ENCODE assay signal across 8 cellular contexts in the genomic region with DNA sequence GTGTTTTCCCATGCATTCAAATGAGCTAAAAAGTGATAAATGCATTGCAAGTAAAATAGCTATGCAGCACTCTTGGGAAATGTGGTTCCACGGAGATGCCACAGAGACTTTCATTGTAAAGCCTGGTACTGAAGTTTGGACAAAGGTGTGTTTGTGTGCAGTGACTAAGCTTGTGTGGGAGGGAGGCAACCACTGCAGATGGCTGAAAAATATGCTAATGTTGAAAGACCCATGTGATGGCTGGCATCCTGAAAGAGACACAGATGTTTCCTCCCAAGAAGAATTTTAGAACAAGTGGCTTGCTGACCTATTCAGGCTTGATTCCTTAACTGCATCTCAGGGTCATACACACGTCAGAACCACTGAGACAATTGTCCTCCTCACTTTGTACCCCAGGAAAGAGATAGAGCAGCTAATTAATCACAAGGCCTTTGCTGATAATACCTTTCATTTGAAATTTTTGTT.
A peak's percentile ranks its signal among the peaks of the same experiment; 100 is the strongest.
DNase-seq lines count a peak whose midpoint lies in the region; ATAC-seq and TF ChIP-seq lines count a peak whose summit lies in the region.

No MANE protein-coding gene starts in this region.

- H3K27me3 ChIP-seq in SJCRH30 (no peaks in the 10 kb centered on the region), upper lobe of right lung (no peaks in the 10 kb centered on the region)

- H3K4me1 ChIP-seq in SJCRH30: peaks cover 24% of the 10 kb centered on the region
- no peaks in the 10 kb centered on the region for H3K4me1 ChIP-seq in upper lobe of right lung

- H3K4me3 Mint-ChIP-seq in effector memory CD8-positive, alpha-beta T cell: no peak overlapping the region

- no peaks in the 10 kb centered on the region for H3K36me3 ChIP-seq in SJCRH30
- H3K36me3 ChIP-seq in upper lobe of right lung: no peaks in the 10 kb centered on the region

- intact Hi-C loops in upper lobe of right lung (cut with DNase I): no loop called here

- H3K9me3 Mint-ChIP-seq in effector memory CD8-positive, alpha-beta T cell: no peaks in the 10 kb centered on the region

- no peak for TF ChIP-seq CTCF in upper lobe of right lung (IDR thresholded peaks at IDR 0.05)

- H3K4me3 ChIP-seq in SJCRH30 (no peak overlapping the region), upper lobe of right lung (no peak overlapping the region)

- H3K27ac ChIP-seq in SJCRH30 (peak overlapping the region; percentile 90), upper lobe of right lung (no peak overlapping the region)

- DNase-seq in SJCRH30 (peak; percentile 51 to 72), DMS79 treated with DMSO at 0.1 percent for 48 hours (lab: John Stamatoyannopoulos, UW) (no peak), T-helper 9 cell (no peak), upper lobe of right lung (no peak)
- no peak for DNase-seq in effector memory CD8-positive, alpha-beta T cell
- peak; percentile 32 to 41 for DNase-seq in stimulated activated CD8-positive, alpha-beta memory T cell treated with anti-CD3 and anti-CD28 coated beads, Interleukin-15, amount 100 ng/mL, for 48 hours (ENCODE audit: low read depth in 2 of 2)

- ATAC-seq in GM18511 (IDR thresholded peaks at IDR 0.05; ENCODE audit: unreplicated experiment): peak; percentile 83
- ATAC-seq in HG02763 (IDR thresholded peaks at IDR 0.05; ENCODE audit: unreplicated experiment): peak; percentile 84
- peak; percentile 62 for ATAC-seq in effector memory CD8-positive, alpha-beta T cell (replicated peaks)
- no peak for ATAC-seq in upper lobe of right lung

- H3K27ac Mint-ChIP-seq in effector memory CD8-positive, alpha-beta T cell: peak overlapping the region in 1 of 2 donors; percentile 3

- no peaks in the 10 kb centered on the region for H3K36me3 Mint-ChIP-seq in effector memory CD8-positive, alpha-beta T cell (ENCODE audit: insufficient read depth)

- H3K9me3 ChIP-seq in SJCRH30 (replicated peaks) (no peaks in the 10 kb centered on the region), upper lobe of right lung (no peaks in the 10 kb centered on the region)

- H3K4me1 Mint-ChIP-seq in effector memory CD8-positive, alpha-beta T cell (ENCODE audit: low read depth in 2 of 2): peaks cover 4 to 5% of the 10 kb centered on the region in 2 donors

- H3K27me3 Mint-ChIP-seq in effector memory CD8-positive, alpha-beta T cell: peaks cover 37 to 46% of the 10 kb centered on the region in 2 donors

Comparison
In these comparisons a context has a peak if more than half of its experiments do, and no peak if none do; other contexts are left out.
1. DNase-seq: peak in SJCRH30 (2 of 2) and stimulated activated CD8-positive, alpha-beta memory T cell treated with anti-CD3 and anti-CD28 coated beads, Interleukin-15, amount 100 ng/mL, for 48 hours (2 of 2); none in effector memory CD8-positive, alpha-beta T cell (0 of 3), DMS79 treated with DMSO at 0.1 percent for 48 hours (single experiment), T-helper 9 cell (single experiment) and upper lobe of right lung (single experiment).